Comparison of ENCODE assay signal across 8 cellular contexts in the genomic region with DNA sequence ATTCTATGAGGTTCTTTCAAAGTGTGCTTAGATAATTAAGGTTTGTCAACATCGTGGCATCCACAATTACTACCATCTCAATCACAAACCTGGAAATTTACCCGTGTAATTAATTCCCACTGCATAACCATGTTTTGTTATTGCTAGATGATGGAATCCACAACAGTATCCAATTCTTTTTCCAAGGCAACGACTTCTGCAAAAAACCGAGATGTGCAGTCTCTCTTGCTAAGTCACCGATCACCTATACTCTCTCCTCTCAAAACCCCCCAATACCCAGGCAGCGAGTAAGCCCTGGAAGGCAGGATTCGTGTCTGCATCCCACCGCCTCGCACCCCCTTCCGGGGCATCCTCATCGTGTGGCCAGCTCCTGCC. TPM values are rescaled to one million over a fixed set of nuclear protein-coding genes. Genes with fewer than 3 reads are reported as not detected.
DNase-seq lines count a peak whose midpoint lies in the region; ATAC-seq, FAIRE-seq and TF ChIP-seq lines count a peak whose summit lies in the region.

No MANE protein-coding gene starts in this region.

- H3K4me1 Mint-ChIP-seq in natural killer cell treated with Interleukin-12 subunit alpha and Interleukin-12 subunit beta and Interleukin-15 and Interleukin-18, amount 100 ng/mL, for 72 hours (ENCODE audit: low read depth in 2 of 2), result peaks cover 26 to 34% of the 10 kb centered on the region in 2 donors

- no peak for ATAC-seq in natural killer cell treated with Interleukin-12 subunit alpha and Interleukin-12 subunit beta and Interleukin-15 and Interleukin-18, amount 100 ng/mL, for 72 hours
- ATAC-seq in HG02623 (IDR thresholded peaks at IDR 0.05; ENCODE audit: unreplicated experiment), result no peak

- no peak for DNase-seq in GM12891 (ENCODE audit: insufficient read length, low spot score)
- DNase-seq in LNCaP clone FGC (ENCODE audit: low read depth), result no peak
- no peak for DNase-seq in choroid plexus epithelial cell (ENCODE audit: low read depth)
- no peak for DNase-seq in natural killer cell treated with Interleukin-12 subunit alpha and Interleukin-12 subunit beta and Interleukin-15 and Interleukin-18, amount 100 ng/mL, for 72 hours (ENCODE audit: low spot score)
- DNase-seq in cerebellar cortex (ENCODE audit: low spot score), result no peak
- no peak for DNase-seq in stimulated activated CD8-positive, alpha-beta memory T cell treated with anti-CD3 and anti-CD28 coated beads, Interleukin-4, amount 100 ng/mL, for 48 hours
- DNase-seq in stimulated activated CD4-positive, alpha-beta T cell treated with anti-CD3 and anti-CD28 coated beads, Interleukin-4, amount 100 ng/mL, for 1 hour, result no peak

- TF ChIP-seq CTCF in LNCaP clone FGC (IDR thresholded peaks at IDR 0.05; ENCODE audit: control insufficient read depth, extremely low read depth, insufficient read depth) (no peak), choroid plexus epithelial cell (conservative IDR thresholded peaks at IDR 0.05; ENCODE audit: low read depth, low read length) (no peak)

- peak overlapping the region; percentile 77 to 95 for H3K27ac Mint-ChIP-seq in natural killer cell treated with Interleukin-12 subunit alpha and Interleukin-12 subunit beta and Interleukin-15 and Interleukin-18, amount 100 ng/mL, for 72 hours

- H3K9me3 Mint-ChIP-seq in natural killer cell treated with Interleukin-12 subunit alpha and Interleukin-12 subunit beta and Interleukin-15 and Interleukin-18, amount 100 ng/mL, for 72 hours, result no peaks in the 10 kb centered on the region

- FAIRE-seq in GM12891 (lab: Jason Lieb, UNC), result peak; percentile 47

- H3K36me3 Mint-ChIP-seq in natural killer cell treated with Interleukin-12 subunit alpha and Interleukin-12 subunit beta and Interleukin-15 and Interleukin-18, amount 100 ng/mL, for 72 hours, result peaks cover 13% of the 10 kb centered on the region

- H3K27me3 Mint-ChIP-seq in natural killer cell treated with Interleukin-12 subunit alpha and Interleukin-12 subunit beta and Interleukin-15 and Interleukin-18, amount 100 ng/mL, for 72 hours, result no peaks in the 10 kb centered on the region

- H3K4me3 ChIP-seq in LNCaP clone FGC (ENCODE audit: low read depth, low read length) (peak overlapping the region; percentile 94), choroid plexus epithelial cell (ENCODE audit: low read depth, low read length) (peak overlapping the region; percentile 93)

- no peak for TF ChIP-seq POLR2A in GM12891 (IDR thresholded peaks at IDR 0.05; ENCODE audit: low read depth, low read length)

- peak overlapping the region; percentile 90 for H3K4me3 Mint-ChIP-seq in natural killer cell treated with Interleukin-12 subunit alpha and Interleukin-12 subunit beta and Interleukin-15 and Interleukin-18, amount 100 ng/mL, for 72 hours

TF ChIP-seq in GM12891, 5 proteins besides CTCF, POLR2A, EP300 and RAD21:
- no peak for TF ChIP-seq TAF1 (IDR thresholded peaks at IDR 0.05; ENCODE audit: low read depth, low read length)
- no peak for TF ChIP-seq SPI1 (IDR thresholded peaks at IDR 0.05; ENCODE audit: low read depth, low read length)
- no peak for TF ChIP-seq POLR2AphosphoS5 (IDR thresholded peaks at IDR 0.05; ENCODE audit: low read depth, low read length)
- no peak for TF ChIP-seq PAX5 (IDR thresholded peaks at IDR 0.05; ENCODE audit: insufficient read depth, low read length, severe bottlenecking)
- TF ChIP-seq POU2F2 (IDR thresholded peaks at IDR 0.05; ENCODE audit: low read depth, low read length), result no peak
TF ChIP-seq in GM12891: peak in this region for 0.

RNA-seq across cellular contexts. Expression of gene EIF4H, which starts 0.7 kb away (rescaled TPM):
- 285 TPM for polyA plus RNA-seq in GM12891 (2012; ENCODE audit: low read depth, missing spikeins)
- total RNA-seq in natural killer cell treated with Interleukin-12 subunit alpha and Interleukin-12 subunit beta and Interleukin-15 and Interleukin-18, amount 100 ng/mL, for 72 hours, result 100 to 1,000 TPM; 344 to 347 TPM

RNA-seq across cellular contexts. Expression of gene LAT2, which starts 36.3 kb away (rescaled TPM):
- polyA plus RNA-seq in GM12891 (2012; ENCODE audit: low read depth, missing spikeins), result 152 TPM
- total RNA-seq in natural killer cell treated with Interleukin-12 subunit alpha and Interleukin-12 subunit beta and Interleukin-15 and Interleukin-18, amount 100 ng/mL, for 72 hours, result 100 to 1,000 TPM in 1 of 2 donors, 10 to 100 TPM in 1; 78.0 to 161 TPM
